In genomic region chr12:124611559-124612391, GRCh38 we compare ENCODE assay signal across 1 cellular context.
TF ChIP-seq lines count a peak whose summit lies in the region.

No MANE protein-coding gene starts in this region.

TF ChIP-seq in K562, 482 proteins besides CTCF, POLR2A, EP300 and RAD21 (continued from another document):
- TF ChIP-seq BCLAF1 (IDR thresholded peaks at IDR 0.05; ENCODE audit: borderline replicate concordance in 1 of 2, control insufficient read depth in 1 of 2, low read depth in 2 of 2, low read length in 1 of 2), result no peak
- TF ChIP-seq PTBP1 (IDR thresholded peaks at IDR 0.05; ENCODE audit: low read depth, low read length), result no peak
- no peak for TF ChIP-seq HNRNPUL1 (IDR thresholded peaks at IDR 0.05; ENCODE audit: low read length)
- no peak for TF ChIP-seq PCBP2 (IDR thresholded peaks at IDR 0.05; ENCODE audit: low read depth, low read length, poor library complexity, severe bottlenecking)
- TF ChIP-seq ZNF124 (CRISPR knock-in tag; IDR thresholded peaks at IDR 0.05), result no peak
- no peak for TF ChIP-seq TAF1 (IDR thresholded peaks at IDR 0.05; ENCODE audit: control insufficient read depth, extremely low read depth, insufficient read depth, low read length, severe bottlenecking)
- no peak for TF ChIP-seq HES1 (IDR thresholded peaks at IDR 0.05; ENCODE audit: low read depth)
